ENCODE assay signal across 15 cellular contexts in genomic region chr6:54847799-54848597, GRCh38. TPM values are rescaled to one million over a fixed set of nuclear protein-coding genes. Genes with fewer than 3 reads are reported as not detected.
DNase-seq lines count a peak whose midpoint lies in the region; TF ChIP-seq lines count a peak whose summit lies in the region.
"Had no signal": no experiment of that assay in that cellular context is flagged by ENCODE, and none has a peak within 500 bp of the region (broad histone marks: within the 10 kb centered on the region; RNA-seq: fewer than 3 reads in every experiment).

No MANE protein-coding gene starts in this region.

- TF ChIP-seq CTCF in colonic mucosa (IDR thresholded peaks at IDR 0.05) (no peak), mesothelial cell of epicardium (IDR thresholded peaks at IDR 0.05; ENCODE audit: unreplicated experiment) (no peak)

- H3K9me3 ChIP-seq in HUES48 (ENCODE audit: control insufficient read depth, insufficient read depth, low read length): no peaks in the 10 kb centered on the region
- no peaks in the 10 kb centered on the region for H3K9me3 ChIP-seq in colonic mucosa
- H3K9me3 ChIP-seq: gastrocnemius medialis had no signal

- H3K4me1 Mint-ChIP-seq in mesothelial cell of epicardium: peaks cover 34% of the 10 kb centered on the region

- peak; percentile 48 for DNase-seq in AG08396 (ENCODE audit: low spot score)
- DNase-seq in colonic mucosa: peak; percentile 52
- no peak for DNase-seq in mesothelial cell of epicardium (ENCODE audit: low spot score in 2 of 2, unreplicated experiment in 2 of 2)
- DNase-seq in Ammon's horn (ENCODE audit: low spot score): no peak
- DNase-seq in activated naive CD4-positive, alpha-beta T cell (lab: John Stamatoyannopoulos, UW): no peak
- DNase-seq in NCI-H2196 (lab: John Stamatoyannopoulos, UW; ENCODE audit: unreplicated experiment): no peak
- DNase-seq in GF-D8 (lab: John Stamatoyannopoulos, UW): no peak
- DNase-seq: activated CD8-positive, alpha-beta T cell treated with anti-CD3 and anti-CD28 coated beads, Interleukin-2, amount 10 ng/mL, durations not matched to agents 7 days and 5 days; amygdala; gastrocnemius medialis; naive B cell; NCI-H187 treated with DMSO at 0.1 percent for 48 hours had no signal

- no peak overlapping the region for H3K27ac ChIP-seq in HUES48 (ENCODE audit: low read depth, low read length)
- peak overlapping the region; percentile 88 for H3K27ac ChIP-seq in colonic mucosa
- H3K27ac ChIP-seq: BLaER1 had no signal

- H3K9me3 Mint-ChIP-seq in mesothelial cell of epicardium: peaks cover 9% of the 10 kb centered on the region

- peaks cover 6% of the 10 kb centered on the region for H3K27me3 Mint-ChIP-seq in mesothelial cell of epicardium (ENCODE audit: low read depth)

- peaks cover 16% of the 10 kb centered on the region for H3K36me3 Mint-ChIP-seq in mesothelial cell of epicardium

- peak overlapping the region; percentile 99 for H3K27ac Mint-ChIP-seq in mesothelial cell of epicardium
- H3K27ac Mint-ChIP-seq: activated CD8-positive, alpha-beta T cell treated with anti-CD3 and anti-CD28 coated beads, Interleukin-2, amount 10 ng/mL, durations not matched to agents 7 days and 5 days; naive B cell had no signal

- intact Hi-C loops in colonic mucosa (cut with DNase I): loop anchor here (10.0 kb wide), 1 partner anchor 133 kb away; no protein-coding TSS in a partner anchor

- peak overlapping the region; percentile 99 for H3K4me3 Mint-ChIP-seq in mesothelial cell of epicardium
- H3K4me3 Mint-ChIP-seq: activated CD8-positive, alpha-beta T cell treated with anti-CD3 and anti-CD28 coated beads, Interleukin-2, amount 10 ng/mL, durations not matched to agents 7 days and 5 days; naive B cell had no signal

- H3K4me1 ChIP-seq in HUES48 (ENCODE audit: control insufficient read depth, insufficient read depth, low read length): peaks cover 11% of the 10 kb centered on the region
- H3K4me1 ChIP-seq in colonic mucosa: no peaks in the 10 kb centered on the region
- H3K4me1 ChIP-seq: BLaER1, gastrocnemius medialis had no signal

- no peaks in the 10 kb centered on the region for H3K36me3 ChIP-seq in HUES48 (ENCODE audit: control insufficient read depth, insufficient read depth, low read length)
- no peaks in the 10 kb centered on the region for H3K36me3 ChIP-seq in colonic mucosa
- H3K36me3 ChIP-seq: BLaER1, gastrocnemius medialis had no signal

- H3K4me3 ChIP-seq in HUES48 (ENCODE audit: low read depth, low read length) (peak overlapping the region; percentile 86), colonic mucosa (peak overlapping the region; percentile 61)
- H3K4me3 ChIP-seq: BLaER1 had no signal

- H3K9ac ChIP-seq in HUES48 (ENCODE audit: low read depth, low read length) (no peak overlapping the region), colonic mucosa (ENCODE audit: low read depth in 2 of 2, low read length in 2 of 2) (peak overlapping the region in 1 of 2 donors; percentile 80)
- H3K9ac ChIP-seq: BLaER1 had no signal

- H3K27me3 ChIP-seq in HUES48 (ENCODE audit: control insufficient read depth, insufficient read depth, low read length) (peaks cover 19% of the 10 kb centered on the region), colonic mucosa (no peaks in the 10 kb centered on the region)
- H3K27me3 ChIP-seq: BLaER1 had no signal

RNA-seq across cellular contexts. Expression of gene FAM83B, which starts 1.4 kb away (rescaled TPM):
- total RNA-seq in colonic mucosa (10 to 100 TPM; 36.6 to 62.8 TPM), mesothelial cell of epicardium (12.2 to 14.0 TPM (median 12.6 TPM) in 3 replicates)
- total RNA-seq: activated CD8-positive, alpha-beta T cell treated with anti-CD3 and anti-CD28 coated beads, Interleukin-2, amount 10 ng/mL, durations not matched to agents 7 days and 5 days; SK-MEL-5 had no signal

Comparison
In these comparisons a context has a peak if more than half of its experiments do, and no peak if none do; other contexts are left out.
1. DNase-seq: peak in AG08396 (single experiment) and colonic mucosa (single experiment); none in mesothelial cell of epicardium (0 of 2), Ammon's horn (single experiment), activated naive CD4-positive, alpha-beta T cell (0 of 4), NCI-H2196 (single experiment) and GF-D8 (single experiment).